ENCODE assay signal across 1 cellular context in genomic region chr12:6323340-6323994, GRCh38.
TF ChIP-seq lines count a peak whose summit lies in the region.

No MANE protein-coding gene starts in this region.

TF ChIP-seq in K562, 482 proteins besides CTCF, POLR2A, EP300 and RAD21 (continued from another document and continues in another):
- TF ChIP-seq NUFIP1 (IDR thresholded peaks at IDR 0.05; ENCODE audit: partially characterized antibody) (no peak), NCOA4 (IDR thresholded peaks at IDR 0.05; ENCODE audit: partially characterized antibody) (no peak), ZNF280A (IDR thresholded peaks at IDR 0.05; ENCODE audit: low read depth, partially characterized antibody) (no peak), ZNF561 (CRISPR knock-in tag; conservative IDR thresholded peaks at IDR 0.05) (no peak), ZNF316 (IDR thresholded peaks at IDR 0.05) (peak; percentile 93), MCM2 (IDR thresholded peaks at IDR 0.05; ENCODE audit: low read depth) (no peak), ZNF384 (IDR thresholded peaks at IDR 0.05; ENCODE audit: low read depth, low read length) (no peak), ZFP1 (CRISPR knock-in tag; IDR thresholded peaks at IDR 0.05) (no peak), ZNF583 (CRISPR knock-in tag; IDR thresholded peaks at IDR 0.05) (no peak), ZKSCAN1 (IDR thresholded peaks at IDR 0.05; ENCODE audit: low read depth, low read length) (no peak), MBD2 (IDR thresholded peaks at IDR 0.05; ENCODE audit: borderline replicate concordance, low read depth) (no peak), GABPB1 (CRISPR knock-in tag; IDR thresholded peaks at IDR 0.05) (no peak), ETV6 (IDR thresholded peaks at IDR 0.05; ENCODE audit: borderline replicate concordance in 1 of 2, low read depth in 2 of 2, low read length in 1 of 2) (no peak), ETV6 (CRISPR knock-in tag; IDR thresholded peaks at IDR 0.05; ENCODE audit: borderline replicate concordance) (no peak), CBX2 (IDR thresholded peaks at IDR 0.05; ENCODE audit: insufficient read depth, low read length, poor library complexity, severe bottlenecking) (no peak), JUNB (CRISPR knock-in tag; conservative IDR thresholded peaks at IDR 0.05) (peak; percentile 45; the same call in 1 of the 2 replicates), NFIC (IDR thresholded peaks at IDR 0.05) (no peak), MGA (IDR thresholded peaks at IDR 0.05) (no peak), DLX4 (CRISPR knock-in tag; IDR thresholded peaks at IDR 0.05) (no peak), LCOR (CRISPR knock-in tag; IDR thresholded peaks at IDR 0.05) (no peak), GATAD2B (IDR thresholded peaks at IDR 0.05; ENCODE audit: borderline replicate concordance) (0 out of 2 replicates have a peak, but pooled peaks have one; percentile 47), JUND (IDR thresholded peaks at IDR 0.05; ENCODE audit: borderline replicate concordance, low read depth, low read length) (peak; percentile 94), JUND (tag; IDR thresholded peaks at IDR 0.05; ENCODE audit: borderline replicate concordance, low read depth, low read length) (peak; percentile 94), ZNF609 (CRISPR knock-in tag; IDR thresholded peaks at IDR 0.05; ENCODE audit: borderline replicate concordance) (no peak), ZBTB12 (CRISPR knock-in tag; IDR thresholded peaks at IDR 0.05) (no peak), TAF15 (IDR thresholded peaks at IDR 0.05; ENCODE audit: low read depth, low read length) (no peak), SMAD2 (IDR thresholded peaks at IDR 0.05; ENCODE audit: low read depth, low read length) (no peak)
- TF ChIP-seq, protein P1, sequence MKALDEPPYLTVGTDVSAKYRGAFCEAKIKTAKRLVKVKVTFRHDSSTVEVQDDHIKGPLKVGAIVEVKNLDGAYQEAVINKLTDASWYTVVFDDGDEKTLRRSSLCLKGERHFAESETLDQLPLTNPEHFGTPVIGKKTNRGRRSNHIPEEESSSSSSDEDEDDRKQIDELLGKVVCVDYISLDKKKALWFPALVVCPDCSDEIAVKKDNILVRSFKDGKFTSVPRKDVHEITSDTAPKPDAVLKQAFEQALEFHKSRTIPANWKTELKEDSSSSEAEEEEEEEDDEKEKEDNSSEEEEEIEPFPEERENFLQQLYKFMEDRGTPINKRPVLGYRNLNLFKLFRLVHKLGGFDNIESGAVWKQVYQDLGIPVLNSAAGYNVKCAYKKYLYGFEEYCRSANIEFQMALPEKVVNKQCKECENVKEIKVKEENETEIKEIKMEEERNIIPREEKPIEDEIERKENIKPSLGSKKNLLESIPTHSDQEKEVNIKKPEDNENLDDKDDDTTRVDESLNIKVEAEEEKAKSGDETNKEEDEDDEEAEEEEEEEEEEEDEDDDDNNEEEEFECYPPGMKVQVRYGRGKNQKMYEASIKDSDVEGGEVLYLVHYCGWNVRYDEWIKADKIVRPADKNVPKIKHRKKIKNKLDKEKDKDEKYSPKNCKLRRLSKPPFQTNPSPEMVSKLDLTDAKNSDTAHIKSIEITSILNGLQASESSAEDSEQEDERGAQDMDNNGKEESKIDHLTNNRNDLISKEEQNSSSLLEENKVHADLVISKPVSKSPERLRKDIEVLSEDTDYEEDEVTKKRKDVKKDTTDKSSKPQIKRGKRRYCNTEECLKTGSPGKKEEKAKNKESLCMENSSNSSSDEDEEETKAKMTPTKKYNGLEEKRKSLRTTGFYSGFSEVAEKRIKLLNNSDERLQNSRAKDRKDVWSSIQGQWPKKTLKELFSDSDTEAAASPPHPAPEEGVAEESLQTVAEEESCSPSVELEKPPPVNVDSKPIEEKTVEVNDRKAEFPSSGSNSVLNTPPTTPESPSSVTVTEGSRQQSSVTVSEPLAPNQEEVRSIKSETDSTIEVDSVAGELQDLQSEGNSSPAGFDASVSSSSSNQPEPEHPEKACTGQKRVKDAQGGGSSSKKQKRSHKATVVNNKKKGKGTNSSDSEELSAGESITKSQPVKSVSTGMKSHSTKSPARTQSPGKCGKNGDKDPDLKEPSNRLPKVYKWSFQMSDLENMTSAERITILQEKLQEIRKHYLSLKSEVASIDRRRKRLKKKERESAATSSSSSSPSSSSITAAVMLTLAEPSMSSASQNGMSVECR (CRISPR knock-in tag; IDR thresholded peaks at IDR 0.05): no peak
- TF ChIP-seq, protein P2, sequence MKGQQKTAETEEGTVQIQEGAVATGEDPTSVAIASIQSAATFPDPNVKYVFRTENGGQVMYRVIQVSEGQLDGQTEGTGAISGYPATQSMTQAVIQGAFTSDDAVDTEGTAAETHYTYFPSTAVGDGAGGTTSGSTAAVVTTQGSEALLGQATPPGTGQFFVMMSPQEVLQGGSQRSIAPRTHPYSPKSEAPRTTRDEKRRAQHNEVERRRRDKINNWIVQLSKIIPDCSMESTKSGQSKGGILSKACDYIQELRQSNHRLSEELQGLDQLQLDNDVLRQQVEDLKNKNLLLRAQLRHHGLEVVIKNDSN (CRISPR knock-in tag; IDR thresholded peaks at IDR 0.05): no peak
- TF ChIP-seq, protein P3, sequence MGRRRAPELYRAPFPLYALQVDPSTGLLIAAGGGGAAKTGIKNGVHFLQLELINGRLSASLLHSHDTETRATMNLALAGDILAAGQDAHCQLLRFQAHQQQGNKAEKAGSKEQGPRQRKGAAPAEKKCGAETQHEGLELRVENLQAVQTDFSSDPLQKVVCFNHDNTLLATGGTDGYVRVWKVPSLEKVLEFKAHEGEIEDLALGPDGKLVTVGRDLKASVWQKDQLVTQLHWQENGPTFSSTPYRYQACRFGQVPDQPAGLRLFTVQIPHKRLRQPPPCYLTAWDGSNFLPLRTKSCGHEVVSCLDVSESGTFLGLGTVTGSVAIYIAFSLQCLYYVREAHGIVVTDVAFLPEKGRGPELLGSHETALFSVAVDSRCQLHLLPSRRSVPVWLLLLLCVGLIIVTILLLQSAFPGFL (CRISPR knock-in tag; IDR thresholded peaks at IDR 0.05): no peak
